29 cellular contexts compared by ENCODE assay signal in genomic region chr10:43214956-43215561, GRCh38. TPM values are rescaled to one million over a fixed set of nuclear protein-coding genes. Genes with fewer than 3 reads are reported as not detected.
A peak's percentile ranks its signal among the peaks of the same experiment; 100 is the strongest.
DNase-seq lines count a peak whose midpoint lies in the region; ATAC-seq, FAIRE-seq and TF ChIP-seq lines count a peak whose summit lies in the region.
"Had no signal": no experiment of that assay in that cellular context is flagged by ENCODE, and none has a peak within 500 bp of the region (broad histone marks: within the 10 kb centered on the region; RNA-seq: fewer than 3 reads in every experiment).

No MANE protein-coding gene starts in this region.

- ATAC-seq in Right ventricle myocardium superior (ENCODE audit: poor library complexity) (no peak), left cardiac atrium (no peak)
- ATAC-seq: activated naive CD4-positive, alpha-beta T cell treated with anti-CD3 and anti-CD28 coated beads, Interleukin-2, amount 50 U/mL, for 72 hours; CD8-positive, alpha-beta T cell; esophagus mucosa; GM23338; heart left ventricle; stimulated activated naive B cell treated with anti-CD40 and anti-IgM and Interleukin-4, amounts not matched to agents 10 μg/mL and 1 μg/mL and 100 μg/mL, for 72 hours had no signal

- FAIRE-seq in kidney (lab: Jason Lieb, UNC) = no peak
- peak; percentile 42 for FAIRE-seq in urothelium cell line (lab: Jason Lieb, UNC)
- FAIRE-seq: A549 had no signal

- H3K36me3 ChIP-seq in kidney (ENCODE audit: control insufficient read depth in 1 of 2, insufficient read depth in 2 of 2, low read length in 2 of 2) = no peaks in the 10 kb centered on the region
- H3K36me3 ChIP-seq: heart left ventricle, vagina had no signal

- no peak overlapping the region for H3K4me3 ChIP-seq in kidney (ENCODE audit: low read length in 2 of 2)
- H3K4me3 ChIP-seq: A549, GM23338, heart left ventricle, vagina had no signal

- no peaks in the 10 kb centered on the region for H3K9me3 ChIP-seq in kidney (ENCODE audit: control insufficient read depth in 1 of 2, low read length in 2 of 2)
- H3K9me3 ChIP-seq: A549, heart left ventricle, vagina had no signal

- intact Hi-C loops in Right ventricle myocardium superior (cut with DNase I) (no loop called here), left cardiac atrium (cut with DNase I) (no loop called here), kidney (cut with DNase I) (no loop called here)

- no peak for TF ChIP-seq CTCF in kidney (IDR thresholded peaks at IDR 0.05; ENCODE audit: borderline replicate concordance, extremely low read depth, insufficient read depth)

- H3K27ac ChIP-seq in kidney (ENCODE audit: low read depth in 2 of 2, low read length in 2 of 2) = no peak overlapping the region
- H3K27ac ChIP-seq: A549, heart left ventricle, vagina, VCaP had no signal

- peak; percentile 27 for DNase-seq in Right ventricle myocardium superior
- DNase-seq in left cardiac atrium = no peak
- peak in 40 of 58 donors; percentile 22 to 75 (median 46) for DNase-seq in anterior cingulate cortex (lab: John Stamatoyannopoulos, UW)
- DNase-seq in kidney = peak; percentile 37
- no peak for DNase-seq in urothelium cell line (ENCODE audit: low spot score)
- no peak for DNase-seq in activated gamma-delta T cell (lab: John Stamatoyannopoulos, UW)
- no peak for DNase-seq in NCI-H524 (lab: John Stamatoyannopoulos, UW)
- no peak for DNase-seq in GM03348 (ENCODE audit: low spot score)
- DNase-seq: activated CD4-positive, alpha-beta T cell treated with anti-CD3 and anti-CD28 coated beads for 4 hours; activated CD8-positive, alpha-beta memory T cell treated with anti-CD3 and anti-CD28 coated beads for 24 hours; AML-193; CD8-positive, alpha-beta T cell; islet precursor cell; naive B cell; NCI-H1092; NCI-H1930; NCI-H2171 treated with DMSO at 0.1 percent for 48 hours; NCI-H526; SHP77; stimulated activated naive B cell treated with anti-CD40 and anti-IgM and Interleukin-4, amounts not matched to agents 10 μg/mL and 1 μg/mL and 100 μg/mL, for 72 hours had no signal

- no peak overlapping the region for H3K9ac ChIP-seq in kidney (ENCODE audit: low read length in 2 of 2)

- no peaks in the 10 kb centered on the region for H3K4me1 ChIP-seq in kidney (ENCODE audit: control insufficient read depth in 1 of 2, insufficient read depth in 1 of 2, low read depth in 1 of 2, low read length in 2 of 2)
- H3K4me1 ChIP-seq: vagina had no signal

RNA-seq across cellular contexts. Expression of gene RASGEF1A, which starts 51.8 kb away (rescaled TPM):
- total RNA-seq in Right ventricle myocardium superior = 1.6 TPM
- 1 to 10 TPM; 1.4 to 2.0 TPM for total RNA-seq in left cardiac atrium
- 3.6 TPM for total RNA-seq in kidney
- 2.8 TPM for polyA plus RNA-seq in kidney (ENCODE audit: insufficient read depth, low read depth, low replicate concordance)
- total RNA-seq: HFFc6, HT-29 had no signal

Comparison
In these comparisons a context has a peak if more than half of its experiments do, and no peak if none do; other contexts are left out.
1. DNase-seq: peak in Right ventricle myocardium superior (single experiment), anterior cingulate cortex (40 of 58) and kidney (single experiment); none in left cardiac atrium (single experiment), urothelium cell line (single experiment), activated gamma-delta T cell (single experiment), NCI-H524 (0 of 2) and GM03348 (single experiment).